In the genomic region with DNA sequence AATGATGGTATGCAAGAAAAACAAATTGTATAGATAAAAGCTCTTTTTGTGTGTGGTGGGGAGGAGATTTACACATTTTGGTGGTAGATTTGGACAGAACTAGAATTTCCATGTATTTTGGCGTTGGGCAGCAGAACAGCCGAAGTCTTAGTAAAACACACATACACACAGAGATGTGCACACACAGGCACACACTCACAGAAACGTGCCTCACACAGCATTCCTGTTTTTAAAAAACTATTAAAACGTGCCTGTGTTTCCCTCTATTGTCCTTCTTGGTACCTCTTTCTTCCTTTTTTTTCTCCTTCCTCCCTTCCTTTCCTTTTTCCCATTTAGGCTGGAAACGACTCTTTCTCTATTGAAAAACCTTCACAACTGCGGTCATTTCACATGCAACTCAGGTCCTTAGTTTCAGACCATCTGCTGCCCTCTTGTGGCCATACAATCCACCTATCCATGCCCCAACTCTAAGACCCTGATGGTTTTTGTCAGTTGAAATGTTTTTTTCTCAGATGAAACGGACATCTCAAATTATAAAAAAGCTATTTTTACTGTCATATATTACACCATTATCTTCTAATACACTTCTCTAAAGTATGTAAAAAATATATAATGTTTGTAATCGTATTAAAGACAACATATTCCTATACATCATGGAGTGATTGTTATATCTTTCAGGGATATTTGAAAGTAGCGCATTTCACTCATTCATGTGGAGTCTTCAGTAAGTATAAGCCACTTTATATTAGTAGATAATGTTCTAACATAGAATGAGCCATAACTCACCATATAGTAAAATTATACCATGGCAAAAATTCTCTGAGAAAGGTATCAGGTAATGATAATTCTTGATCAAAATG, we compare ENCODE assay signal across 8 cellular contexts.
DNase-seq lines count a peak whose midpoint lies in the region; ATAC-seq and TF ChIP-seq lines count a peak whose summit lies in the region.

No MANE protein-coding gene starts in this region.

- ATAC-seq in HG03354 (IDR thresholded peaks at IDR 0.05; ENCODE audit: poor library complexity, severe bottlenecking, unreplicated experiment) = peak; percentile 54
- no peak for ATAC-seq in HG03520 (IDR thresholded peaks at IDR 0.05; ENCODE audit: unreplicated experiment)
- ATAC-seq in HG03565 (IDR thresholded peaks at IDR 0.05; ENCODE audit: unreplicated experiment) = no peak

- TF ChIP-seq CTCF in breast epithelium (IDR thresholded peaks at IDR 0.05) (peak in 2 of 3 donors; percentile 57), thyroid gland (IDR thresholded peaks at IDR 0.05) (peak; percentile 21 to 74 (median 52))

- H3K36me3 ChIP-seq in breast epithelium (no peaks in the 10 kb centered on the region), thyroid gland (no peaks in the 10 kb centered on the region)

- WGBS in thyroid gland, 2 donors = 33 to 47% methylated on average over 9 of the region's 9 CpGs

- no peaks in the 10 kb centered on the region for H3K27me3 ChIP-seq in breast epithelium
- no peaks in the 10 kb centered on the region for H3K27me3 ChIP-seq in thyroid gland

- H3K9me3 ChIP-seq in breast epithelium = no peaks in the 10 kb centered on the region
- H3K9me3 ChIP-seq in thyroid gland = no peaks in the 10 kb centered on the region

- peak; percentile 90 for DNase-seq in G401 (ENCODE audit: low spot score)
- peak; percentile 70 for DNase-seq in NCI-H69 (lab: John Stamatoyannopoulos, UW)
- peak; percentile 40 to 53 for DNase-seq in breast epithelium (ENCODE audit: low spot score in 2 of 2)
- peak; percentile 58 for DNase-seq in kidney glomerular epithelial cell (lab: John Stamatoyannopoulos, UW)
- DNase-seq in thyroid gland = peak; percentile 65 to 73

- TF ChIP-seq POLR2A in breast epithelium (IDR thresholded peaks at IDR 0.05) = no peak
- no peak for TF ChIP-seq POLR2A in thyroid gland (IDR thresholded peaks at IDR 0.05)

- H3K27ac ChIP-seq in breast epithelium = no peak overlapping the region
- no peak overlapping the region for H3K27ac ChIP-seq in thyroid gland

- H3K4me1 ChIP-seq in breast epithelium (no peaks in the 10 kb centered on the region), thyroid gland (no peaks in the 10 kb centered on the region)

- intact Hi-C loops in breast epithelium (cut with DNase I; ENCODE audit: low total_unique reads) = no loop called here
- intact Hi-C loops in thyroid gland (cut with DNase I) = no loop called here

- H3K4me3 ChIP-seq in breast epithelium = no peak overlapping the region
- H3K4me3 ChIP-seq in thyroid gland (replicated peaks in 1 of 3) = no peak overlapping the region

- in situ Hi-C loops in G401 (cut with HindIII; ENCODE audit: low sequenced_read_pairs) = no loop called here
